ENCODE assay signal across 11 cellular contexts in genomic region chr5:6717247-6717646, GRCh38. TPM values are rescaled to one million over a fixed set of nuclear protein-coding genes. Genes with fewer than 3 reads are reported as not detected.
DNase-seq lines count a peak whose midpoint lies in the region; ATAC-seq, FAIRE-seq and TF ChIP-seq lines count a peak whose summit lies in the region.
"Had no signal": no experiment of that assay in that cellular context is flagged by ENCODE, and none has a peak within 500 bp of the region (broad histone marks: within the 10 kb centered on the region; RNA-seq: fewer than 3 reads in every experiment).

No MANE protein-coding gene starts in this region.

- no peak overlapping the region for H3K4me3 ChIP-seq in right atrium auricular region
- no peak overlapping the region for H3K4me3 ChIP-seq in left ventricle myocardium inferior
- H3K4me3 ChIP-seq in keratinocyte (ENCODE audit: control insufficient read depth in 2 of 3, extremely low read depth in 1 of 3, insufficient read depth in 2 of 3, low read depth in 1 of 3, low read length in 3 of 3): no peak overlapping the region
- peak overlapping the region; percentile 82 for H3K4me3 ChIP-seq in suprapubic skin
- no peak overlapping the region for H3K4me3 ChIP-seq in thyroid gland (replicated peaks in 1 of 3)
- H3K4me3 ChIP-seq: ovary had no signal

- H3K36me3 ChIP-seq in right atrium auricular region (no peaks in the 10 kb centered on the region), left ventricle myocardium inferior (no peaks in the 10 kb centered on the region), keratinocyte (ENCODE audit: control insufficient read depth in 2 of 2, extremely low read depth in 1 of 2, insufficient read depth in 2 of 2, low read length in 2 of 2) (peaks cover 4 to 13% of the 10 kb centered on the region in 2 experiments), suprapubic skin (no peaks in the 10 kb centered on the region), thyroid gland (no peaks in the 10 kb centered on the region)
- H3K36me3 ChIP-seq: ovary, Peyer's patch had no signal

- H3K27ac ChIP-seq in right atrium auricular region (no peak overlapping the region), left ventricle myocardium inferior (replicated peaks) (no peak overlapping the region), keratinocyte (ENCODE audit: control insufficient read depth, insufficient read depth, low read length) (no peak overlapping the region), suprapubic skin (no peak overlapping the region), thyroid gland (no peak overlapping the region)
- H3K27ac ChIP-seq: ovary, Peyer's patch had no signal

- TF ChIP-seq CTCF in right atrium auricular region (IDR thresholded peaks at IDR 0.05) (no peak), left ventricle myocardium inferior (IDR thresholded peaks at IDR 0.05; ENCODE audit: borderline replicate concordance) (no peak), keratinocyte (optimal IDR thresholded peaks at IDR 0.05 in 1 of 3, IDR thresholded peaks at IDR 0.05 in 1 of 3, conservative IDR thresholded peaks at IDR 0.05 in 1 of 3; ENCODE audit: extremely low read depth in 1 of 3, insufficient read depth in 2 of 3, low read length in 3 of 3) (no peak), suprapubic skin (IDR thresholded peaks at IDR 0.05) (no peak), thyroid gland (IDR thresholded peaks at IDR 0.05) (no peak)

- DNase-seq in right atrium auricular region (ENCODE audit: low spot score) (peak; percentile 54), left ventricle myocardium inferior (no peak), keratinocyte (ENCODE audit: low read depth, low spot score) (no peak), suprapubic skin (ENCODE audit: low spot score in 2 of 2) (no peak), thyroid gland (no peak)
- no peak for DNase-seq in activated T-helper 1 cell treated with anti-CD3 and anti-CD28 coated beads, Interleukin-12 subunit alpha, Interleukin-12 subunit beta, Interleukin-2, Interleukin-4 antibody, amounts not matched to agents 30 ng/mL and 10 ng/mL and 1 ng/mL, durations not matched to agents 14 hours and 24 hours and 36 hours (ENCODE audit: low spot score)
- DNase-seq: activated CD8-positive, alpha-beta memory T cell treated with anti-CD3 and anti-CD28 coated beads, Interleukin-2, amount 10 ng/mL, durations not matched to agents 7 days and 5 days had no signal

- peak overlapping the region; percentile 91 for H3K4me3 Mint-ChIP-seq in activated T-helper 1 cell treated with anti-CD3 and anti-CD28 coated beads, Interleukin-12 subunit alpha, Interleukin-12 subunit beta, Interleukin-2, Interleukin-4 antibody, amounts not matched to agents 30 ng/mL and 10 ng/mL and 1 ng/mL, durations not matched to agents 14 hours and 24 hours and 36 hours

- H3K9ac ChIP-seq in keratinocyte (ENCODE audit: control insufficient read depth, extremely low read depth, insufficient read depth, low read length): no peak overlapping the region

- peaks cover 74% of the 10 kb centered on the region for H3K4me1 Mint-ChIP-seq in activated T-helper 1 cell treated with anti-CD3 and anti-CD28 coated beads, Interleukin-12 subunit alpha, Interleukin-12 subunit beta, Interleukin-2, Interleukin-4 antibody, amounts not matched to agents 30 ng/mL and 10 ng/mL and 1 ng/mL, durations not matched to agents 14 hours and 24 hours and 36 hours (ENCODE audit: low read depth)

- FAIRE-seq in keratinocyte (lab: Jason Lieb, UNC): no peak

- dilution Hi-C loops in keratinocyte (cut with MboI; ENCODE audit: extremely low pct_ligation_motif_present, low sequenced_read_pairs): no loop called here

- ATAC-seq in HG02981 (IDR thresholded peaks at IDR 0.05; ENCODE audit: unreplicated experiment) (no peak), HG02840 (IDR thresholded peaks at IDR 0.05; ENCODE audit: low FRiP score, unreplicated experiment) (no peak)
- ATAC-seq: activated CD8-positive, alpha-beta memory T cell treated with anti-CD3 and anti-CD28 coated beads, Interleukin-2, amount 10 ng/mL, durations not matched to agents 7 days and 5 days had no signal

- no peaks in the 10 kb centered on the region for H3K9me3 Mint-ChIP-seq in activated T-helper 1 cell treated with anti-CD3 and anti-CD28 coated beads, Interleukin-12 subunit alpha, Interleukin-12 subunit beta, Interleukin-2, Interleukin-4 antibody, amounts not matched to agents 30 ng/mL and 10 ng/mL and 1 ng/mL, durations not matched to agents 14 hours and 24 hours and 36 hours

- intact Hi-C loops in left ventricle myocardium inferior (cut with micrococcal nuclease): no loop called here
- intact Hi-C loops in activated T-helper 1 cell treated with anti-CD3 and anti-CD28 coated beads, Interleukin-12 subunit alpha, Interleukin-12 subunit beta, Interleukin-2, Interleukin-4 antibody, amounts not matched to agents 30 ng/mL and 10 ng/mL and 1 ng/mL, durations not matched to agents 14 hours and 24 hours and 36 hours (cut with micrococcal nuclease): loop anchor here (10.0 kb wide), 2 partner anchors 222 to 1192 kb away; no protein-coding TSS in a partner anchor
- intact Hi-C loops in thyroid gland (cut with DNase I): loop anchor here (5.0 kb wide), 1 partner anchor 85 kb away; the partner anchor contains the start of genes NSUN2 and SRD5A1

- TF ChIP-seq POLR2A in suprapubic skin (IDR thresholded peaks at IDR 0.05): no peak
- TF ChIP-seq POLR2A in thyroid gland (IDR thresholded peaks at IDR 0.05): no peak

- peaks cover 39% of the 10 kb centered on the region for H4K20me1 ChIP-seq in keratinocyte (ENCODE audit: control insufficient read depth, extremely low read depth, insufficient read depth, low read length)

- H3K27ac Mint-ChIP-seq in activated T-helper 1 cell treated with anti-CD3 and anti-CD28 coated beads, Interleukin-12 subunit alpha, Interleukin-12 subunit beta, Interleukin-2, Interleukin-4 antibody, amounts not matched to agents 30 ng/mL and 10 ng/mL and 1 ng/mL, durations not matched to agents 14 hours and 24 hours and 36 hours: no peak overlapping the region

- peak overlapping the region; percentile 47 for H3K4me2 ChIP-seq in keratinocyte (ENCODE audit: control insufficient read depth, extremely low read depth, insufficient read depth, low read depth, low read length)

- H3K9me3 ChIP-seq in right atrium auricular region (no peaks in the 10 kb centered on the region), left ventricle myocardium inferior (replicated peaks) (no peaks in the 10 kb centered on the region), keratinocyte (ENCODE audit: control insufficient read depth, low read depth, low read length) (no peaks in the 10 kb centered on the region), suprapubic skin (no peaks in the 10 kb centered on the region), thyroid gland (no peaks in the 10 kb centered on the region)
- H3K9me3 ChIP-seq: ovary, Peyer's patch had no signal

- H3K4me1 ChIP-seq in right atrium auricular region (peaks cover 0 to 76% of the 10 kb centered on the region in 2 donors), left ventricle myocardium inferior (peaks cover 84% of the 10 kb centered on the region), keratinocyte (ENCODE audit: control insufficient read depth, extremely low read depth, insufficient read depth, low read length) (peaks cover 10% of the 10 kb centered on the region), suprapubic skin (peaks cover 72% of the 10 kb centered on the region), thyroid gland (peaks cover 40 to 57% of the 10 kb centered on the region in 2 donors)

- peaks cover 20% of the 10 kb centered on the region for H3K36me3 Mint-ChIP-seq in activated T-helper 1 cell treated with anti-CD3 and anti-CD28 coated beads, Interleukin-12 subunit alpha, Interleukin-12 subunit beta, Interleukin-2, Interleukin-4 antibody, amounts not matched to agents 30 ng/mL and 10 ng/mL and 1 ng/mL, durations not matched to agents 14 hours and 24 hours and 36 hours (ENCODE audit: low read depth)

- H3K27me3 ChIP-seq in right atrium auricular region (no peaks in the 10 kb centered on the region), left ventricle myocardium inferior (ENCODE audit: low read depth) (no peaks in the 10 kb centered on the region), keratinocyte (ENCODE audit: control insufficient read depth, extremely low read depth, insufficient read depth, low read length) (no peaks in the 10 kb centered on the region), suprapubic skin (no peaks in the 10 kb centered on the region), thyroid gland (no peaks in the 10 kb centered on the region)
- H3K27me3 ChIP-seq: ovary, Peyer's patch had no signal

- H3K9me1 ChIP-seq in keratinocyte (ENCODE audit: control insufficient read depth, extremely low read depth, insufficient read depth, low read length): peaks cover 7% of the 10 kb centered on the region

- no peak overlapping the region for H2AFZ ChIP-seq in keratinocyte (ENCODE audit: control insufficient read depth, low read length)

- no peaks in the 10 kb centered on the region for H3K27me3 Mint-ChIP-seq in activated T-helper 1 cell treated with anti-CD3 and anti-CD28 coated beads, Interleukin-12 subunit alpha, Interleukin-12 subunit beta, Interleukin-2, Interleukin-4 antibody, amounts not matched to agents 30 ng/mL and 10 ng/mL and 1 ng/mL, durations not matched to agents 14 hours and 24 hours and 36 hours (ENCODE audit: insufficient read depth)
- H3K27me3 Mint-ChIP-seq: activated CD8-positive, alpha-beta memory T cell treated with anti-CD3 and anti-CD28 coated beads, Interleukin-2, amount 10 ng/mL, durations not matched to agents 7 days and 5 days had no signal

- peaks cover 81% of the 10 kb centered on the region for H3K79me2 ChIP-seq in keratinocyte (ENCODE audit: control insufficient read depth, insufficient read depth, low read length)

- no peak for TF ChIP-seq EP300 in suprapubic skin (IDR thresholded peaks at IDR 0.05)

RNA-seq across cellular contexts. Expression of gene TENT4A, which starts 4.0 kb away (rescaled TPM):
- 10 to 100 TPM in 1 of 2 donors, 1 to 10 TPM in 1; 7.3 to 14.9 TPM for total RNA-seq in right atrium auricular region
- total RNA-seq in left ventricle myocardium inferior: 9.5 TPM
- total RNA-seq in activated T-helper 1 cell treated with anti-CD3 and anti-CD28 coated beads, Interleukin-12 subunit alpha, Interleukin-12 subunit beta, Interleukin-2, Interleukin-4 antibody, amounts not matched to agents 30 ng/mL and 10 ng/mL and 1 ng/mL, durations not matched to agents 14 hours and 24 hours and 36 hours: 40.6 and 42.3 TPM in 2 replicates
- 4.0 to 5.9 TPM (median 4.2 TPM) in 3 replicates for polyA plus RNA-seq in keratinocyte
- polyA plus RNA-seq in keratinocyte (2011; ENCODE audit: low read depth): 8.0 TPM
- 3.8 and 3.9 TPM in 2 replicates for polyA plus RNA-seq in keratinocyte (2011; cell fraction: cytosol; rRNA removed)
- polyA plus RNA-seq in keratinocyte (2011; cell fraction: nucleus; rRNA removed): 29.5 and 32.6 TPM in 2 replicates
- polyA plus RNA-seq in keratinocyte (2012; ENCODE audit: low replicate concordance): 10.0 and 10.2 TPM in 2 replicates
- polyA minus RNA-seq in keratinocyte: 6.8 to 15.8 TPM (median 15.5 TPM) in 3 replicates
- polyA minus RNA-seq in keratinocyte (2011; cell fraction: cytosol; rRNA and poly(A)+ RNA removed): 3.8 TPM
- 13.0 and 21.1 TPM in 2 replicates for polyA minus RNA-seq in keratinocyte (2011; cell fraction: nucleus; rRNA and poly(A)+ RNA removed)
- 10 to 100 TPM; 36.4 to 67.3 (median 42.4) TPM for total RNA-seq in suprapubic skin
- total RNA-seq in thyroid gland: 10 to 100 TPM; 19.8 to 41.2 (median 29.4) TPM
